Comparison of ENCODE assay signal across 27 cellular contexts in genomic region chr11:35951659-35952058, GRCh38. TPM values are rescaled to one million over a fixed set of nuclear protein-coding genes. Genes with fewer than 3 reads are reported as not detected.
DNase-seq lines count a peak whose midpoint lies in the region; ATAC-seq and TF ChIP-seq lines count a peak whose summit lies in the region.
"Had no signal": no experiment of that assay in that cellular context is flagged by ENCODE, and none has a peak within 500 bp of the region (broad histone marks: within the 10 kb centered on the region; RNA-seq: fewer than 3 reads in every experiment).

No MANE protein-coding gene starts in this region.

- no peaks in the 10 kb centered on the region for H3K36me3 ChIP-seq in mammary epithelial cell (ENCODE audit: insufficient read depth, low read length)
- H3K36me3 ChIP-seq: ascending aorta had no signal

- in situ Hi-C loops in mammary epithelial cell (cut with MboI; ENCODE audit: low sequenced_read_pairs in 2 of 2), result no loop called here

- peaks cover 93% of the 10 kb centered on the region for H3K79me2 ChIP-seq in mammary epithelial cell (ENCODE audit: insufficient read depth, low read length)

- POLR2A ChIA-PET in MCF 10A (lab: Yijun Ruan, JAX), result interaction anchor here (1.2 to 5.2 kb wide), 4 partner anchors 23 to 129 kb away, joined by 3 to 25 read pairs (median 8); no protein-coding TSS in a partner anchor

- intact Hi-C loops in MCF 10A (cut with micrococcal nuclease), result no loop called here
- intact Hi-C loops in mammary epithelial cell (cut with micrococcal nuclease), result no loop called here

- H3K4me1 Mint-ChIP-seq in MCF 10A (ENCODE audit: insufficient read depth, unreplicated experiment), result peaks cover 80% of the 10 kb centered on the region
- peaks cover 74% of the 10 kb centered on the region for H3K4me1 Mint-ChIP-seq in brain
- H3K4me1 Mint-ChIP-seq: activated B cell treated with CpG ODN at 0.5 μM for 24 hours; central memory CD8-positive, alpha-beta T cell had no signal

- peak overlapping the region; percentile 81 for H3K27ac Mint-ChIP-seq in MCF 10A (ENCODE audit: low read depth, unreplicated experiment)
- H3K27ac Mint-ChIP-seq in brain, result peak overlapping the region in 3 of 5 experiments; percentile 1 to 49 (median 4)
- H3K27ac Mint-ChIP-seq: activated B cell treated with CpG ODN at 0.5 μM for 24 hours; activated naive CD8-positive, alpha-beta T cell; HFFc6; stimulated activated naive CD8-positive, alpha-beta T cell treated with anti-CD3 and anti-CD28 coated beads, Interleukin-15, Interleukin-2, amounts not matched to agents 100 ng/mL and 50 ng/mL, for 24 hours had no signal

- no peaks in the 10 kb centered on the region for H3K27me3 ChIP-seq in mammary epithelial cell (ENCODE audit: insufficient read depth, low read length)
- H3K27me3 ChIP-seq: ascending aorta had no signal

- dilution Hi-C loops in mammary epithelial cell (cut with HindIII; ENCODE audit: low sequenced_read_pairs), result no loop called here

- H2AFZ ChIP-seq in mammary epithelial cell (ENCODE audit: low read depth, low read length), result no peak overlapping the region

- H3K4me1 ChIP-seq in mammary epithelial cell (ENCODE audit: insufficient read depth, low read length), result peaks cover 19% of the 10 kb centered on the region
- H3K4me1 ChIP-seq: ascending aorta had no signal

- no peaks in the 10 kb centered on the region for H3K9me3 Mint-ChIP-seq in MCF 10A (ENCODE audit: unreplicated experiment)
- peaks cover 0 to 19% (median 0%) of the 10 kb centered on the region in 5 experiments for H3K9me3 Mint-ChIP-seq in brain
- H3K9me3 Mint-ChIP-seq: activated B cell treated with CpG ODN at 0.5 μM for 24 hours; central memory CD8-positive, alpha-beta T cell; HFFc6; neural crest cell; stimulated activated naive CD8-positive, alpha-beta T cell treated with anti-CD3 and anti-CD28 coated beads, Interleukin-15, Interleukin-2, amounts not matched to agents 100 ng/mL and 50 ng/mL, for 24 hours had no signal

- CTCF ChIA-PET in MCF 10A (lab: Yijun Ruan, JAX) (interaction anchor here (0.6 to 2.7 kb wide), 4 partner anchors 130 to 315 kb away, joined by 3 to 13 read pairs (median 6); partner anchors contain the start of gene TRIM44), mammary epithelial cell (lab: Charles Lee; ENCODE audit: low non-redundant PET) (no interaction called here)

- no peak overlapping the region for H3K27ac ChIP-seq in mammary epithelial cell (ENCODE audit: insufficient read depth, low read depth, low read length)
- H3K27ac ChIP-seq: ascending aorta, C4-2B had no signal

- H3K27me3 Mint-ChIP-seq in MCF 10A (ENCODE audit: insufficient read depth, unreplicated experiment) (no peaks in the 10 kb centered on the region), brain (peaks cover 3% of the 10 kb centered on the region)
- H3K27me3 Mint-ChIP-seq: activated B cell treated with CpG ODN at 0.5 μM for 24 hours had no signal

- no TSS peak for BruUV-seq in MCF 10A (replicated peaks; lab: Mats Ljungman, UMichigan)
- BruUV-seq in mammary epithelial cell (replicated peaks; lab: Mats Ljungman, UMichigan), result no TSS peak

- WGBS in mammary epithelial cell (ENCODE audit: low coverage, missing lambda C conversion rate), result 98% methylated on average over 3 of the region's 3 CpGs

- no peak for TF ChIP-seq CTCF in MCF 10A (IDR thresholded peaks at IDR 0.05; ENCODE audit: unreplicated experiment)
- no peak for TF ChIP-seq CTCF in mammary epithelial cell (conservative IDR thresholded peaks at IDR 0.05 in 1 of 2, IDR thresholded peaks at IDR 0.05 in 1 of 2; ENCODE audit: extremely low read depth in 1 of 2, insufficient read depth in 1 of 2, low read depth in 1 of 2, low read length in 2 of 2)
- TF ChIP-seq CTCF in brain (conservative IDR thresholded peaks at IDR 0.05), result no peak

- H3K4me3 ChIP-seq in mammary epithelial cell (replicated peaks in 1 of 3; ENCODE audit: insufficient read depth in 1 of 3, low read depth in 2 of 3, low read length in 3 of 3), result no peak overlapping the region
- H3K4me3 ChIP-seq: ascending aorta, lung had no signal

- H3K9me3 ChIP-seq in mammary epithelial cell (replicated peaks; ENCODE audit: insufficient read depth, low read length), result no peaks in the 10 kb centered on the region
- H3K9me3 ChIP-seq: ascending aorta had no signal

- H3K9ac ChIP-seq in mammary epithelial cell (ENCODE audit: insufficient read depth, low read length), result no peak overlapping the region

- DNase-seq in MCF 10A (ENCODE audit: unreplicated experiment) (peak; percentile 37), mammary epithelial cell (no peak), NCI-H446 treated with DMSO at 0.1 percent for 48 hours (lab: John Stamatoyannopoulos, UW) (peak; percentile 20), NCI-H524 treated with DMSO at 0.1 percent for 48 hours (lab: John Stamatoyannopoulos, UW) (no peak)
- no peak for DNase-seq in activated T-cell treated with anti-CD3 and anti-CD28 coated beads, Interleukin-2, amount 50 U/mL, for 48 hours
- DNase-seq: activated B cell treated with CpG ODN at 0.5 μM for 24 hours; activated CD4-positive, alpha-beta T cell treated with anti-CD3 and anti-CD28 coated beads, Interleukin-2, amount 50 U/mL, for 48 hours; activated CD8-positive, alpha-beta memory T cell treated with anti-CD3 and anti-CD28 coated beads, Interleukin-2, amount 50 U/mL, for 48 hours; glutamatergic neuron; HFFc6; kidney; MM.1S; NCI-H1930; NCI-H524; OCI-M1; posterior cingulate gyrus; T1000 had no signal

- no peak for ATAC-seq in HG02973 (IDR thresholded peaks at IDR 0.05; ENCODE audit: unreplicated experiment)
- ATAC-seq: sciatic nerve had no signal

- H4K20me1 ChIP-seq in mammary epithelial cell (ENCODE audit: insufficient read depth, low read length), result no peaks in the 10 kb centered on the region

- no peaks in the 10 kb centered on the region for H3K36me3 Mint-ChIP-seq in MCF 10A (ENCODE audit: insufficient read depth, unreplicated experiment)
- peaks cover 19% of the 10 kb centered on the region for H3K36me3 Mint-ChIP-seq in brain
- H3K36me3 Mint-ChIP-seq: activated naive CD8-positive, alpha-beta T cell had no signal

- H3K4me3 Mint-ChIP-seq in MCF 10A (ENCODE audit: unreplicated experiment) (no peak overlapping the region), brain (peak overlapping the region in 1 of 5 experiments; percentile 0)
- H3K4me3 Mint-ChIP-seq: activated B cell treated with CpG ODN at 0.5 μM for 24 hours; activated naive CD8-positive, alpha-beta T cell; central memory CD8-positive, alpha-beta T cell; HFFc6; stimulated activated naive CD8-positive, alpha-beta T cell treated with anti-CD3 and anti-CD28 coated beads, Interleukin-15, Interleukin-2, amounts not matched to agents 100 ng/mL and 50 ng/mL, for 24 hours had no signal

- H3K4me2 ChIP-seq in mammary epithelial cell (ENCODE audit: insufficient read depth, low read depth, low read length), result no peak overlapping the region

RNA-seq across cellular contexts. Expression of gene LDLRAD3, which starts 7.8 kb away (rescaled TPM):
- total RNA-seq in MCF 10A (2022) (39.2 and 55.7 TPM in 2 replicates), mammary epithelial cell (10 to 100 TPM; 15.3 to 18.4 TPM)
- polyA plus RNA-seq in mammary epithelial cell (11.5 TPM), brain (ENCODE audit: insufficient read depth, low read depth, low replicate concordance) (28.5 TPM)
- polyA minus RNA-seq in mammary epithelial cell, result 33.4 TPM
- total RNA-seq: activated B cell treated with CpG ODN at 0.5 μM for 24 hours had no signal

Comparison
In these comparisons a context has a peak if more than half of its experiments do, and no peak if none do; other contexts are left out.
1. DNase-seq: peak in MCF 10A (single experiment) and NCI-H446 treated with DMSO at 0.1 percent for 48 hours (single experiment); none in mammary epithelial cell (single experiment), NCI-H524 treated with DMSO at 0.1 percent for 48 hours (single experiment) and activated T-cell treated with anti-CD3 and anti-CD28 coated beads, Interleukin-2, amount 50 U/mL, for 48 hours (0 of 2).